Comparison of ENCODE assay signal across 9 cellular contexts in the genomic region with DNA sequence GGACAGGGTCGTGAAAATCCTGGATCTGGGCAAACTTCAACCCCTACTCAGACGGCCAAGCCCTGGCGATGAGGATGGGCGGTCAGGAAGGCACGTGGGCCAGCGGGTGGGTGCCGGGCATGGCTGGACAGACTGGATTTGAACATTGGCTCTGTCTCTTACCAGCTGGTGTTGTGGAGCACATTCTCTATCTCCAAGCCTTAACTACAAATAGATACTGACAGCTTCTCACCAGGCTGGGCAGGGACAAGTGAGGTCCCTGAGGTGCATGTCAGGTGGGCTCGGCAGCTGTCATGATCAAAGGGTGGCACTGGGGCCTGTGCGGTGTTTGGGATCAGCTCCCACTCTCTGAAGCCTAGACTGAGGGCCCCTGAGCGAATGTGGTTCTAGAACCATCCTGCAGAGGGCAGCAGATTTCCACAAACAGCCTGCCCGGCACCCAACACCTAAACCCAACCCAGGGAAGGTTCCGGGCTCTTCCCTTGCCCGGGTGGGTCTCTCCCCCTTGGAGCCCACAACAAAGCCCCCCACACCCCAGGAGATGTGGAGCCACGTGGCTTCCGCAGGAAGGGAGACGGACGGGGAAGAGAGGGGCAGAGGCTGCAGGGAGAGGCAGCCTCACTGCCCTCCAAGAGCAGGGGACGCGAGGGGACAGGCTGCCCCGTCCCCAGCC. TPM values are rescaled to one million over a fixed set of nuclear protein-coding genes. Genes with fewer than 3 reads are reported as not detected.
A peak's percentile ranks its signal among the peaks of the same experiment; 100 is the strongest.
DNase-seq lines count a peak whose midpoint lies in the region; ATAC-seq and TF ChIP-seq lines count a peak whose summit lies in the region.
"Had no signal": no experiment of that assay in that cellular context is flagged by ENCODE, and none has a peak within 500 bp of the region (broad histone marks: within the 10 kb centered on the region; RNA-seq: fewer than 3 reads in every experiment).

No MANE protein-coding gene starts in this region.

- intact Hi-C loops in transverse colon (cut with DNase I; ENCODE audit: low total_unique reads) = loop anchor here (2.0 to 10.0 kb wide), 4 partner anchors 294 to 1294 kb away; no protein-coding TSS in a partner anchor

- H3K4me1 Mint-ChIP-seq in osteocyte (ENCODE audit: unreplicated experiment) = peaks cover 23% of the 10 kb centered on the region

- no peaks in the 10 kb centered on the region for H3K9me3 ChIP-seq in gastroesophageal sphincter
- no peaks in the 10 kb centered on the region for H3K9me3 ChIP-seq in transverse colon

- H3K36me3 ChIP-seq in gastroesophageal sphincter (peaks cover 0 to 12% of the 10 kb centered on the region in 2 donors), transverse colon (peaks cover 0 to 4% (median 0%) of the 10 kb centered on the region in 4 donors)

- TF ChIP-seq CTCF in gastroesophageal sphincter (IDR thresholded peaks at IDR 0.05) = peak in 3 of 4 experiments; percentile 91 to 95 (median 92)
- TF ChIP-seq CTCF in osteocyte (IDR thresholded peaks at IDR 0.05) = peak; percentile 93
- peak; percentile 82 to 90 (median 86) for TF ChIP-seq CTCF in transverse colon (IDR thresholded peaks at IDR 0.05)

- peak overlapping the region; percentile 65 for H3K27ac Mint-ChIP-seq in osteocyte (ENCODE audit: unreplicated experiment)

- in situ Hi-C loops in transverse colon (cut with MboI; ENCODE audit: low pct_ligation_motif_present in 1 of 4, low pct_unique_long_range_greater_than_20kb in 1 of 4, low sequenced_read_pairs in 3 of 4) = loop anchor here in 3 of 4 donors (10.0 to 25.0 kb wide), 2 partner anchors 1082 to 1084 kb away; no protein-coding TSS in a partner anchor

- H3K4me3 ChIP-seq in gastroesophageal sphincter = peak overlapping the region in 1 of 2 donors; percentile 10
- H3K4me3 ChIP-seq in transverse colon = no peak overlapping the region

- ATAC-seq in GM21367 (IDR thresholded peaks at IDR 0.05; ENCODE audit: unreplicated experiment) = peak; percentile 82
- peak; percentile 55 for ATAC-seq in gastroesophageal sphincter

- H3K27me3 Mint-ChIP-seq in osteocyte (ENCODE audit: unreplicated experiment) = no peaks in the 10 kb centered on the region
- H3K27me3 Mint-ChIP-seq: stimulated activated naive CD8-positive, alpha-beta T cell treated with anti-CD3 and anti-CD28 coated beads, Interleukin-15, Interleukin-2, amounts not matched to agents 100 ng/mL and 50 ng/mL, for 24 hours had no signal

- H3K4me1 ChIP-seq in gastroesophageal sphincter (peaks cover 9 to 59% (median 38%) of the 10 kb centered on the region in 3 donors), transverse colon (peaks cover 26 to 48% (median 40%) of the 10 kb centered on the region in 4 donors)

- TF ChIP-seq EP300 in gastroesophageal sphincter (IDR thresholded peaks at IDR 0.05) = no peak
- no peak for TF ChIP-seq EP300 in transverse colon (IDR thresholded peaks at IDR 0.05; ENCODE audit: low read depth)

- no peak overlapping the region for H3K4me3 Mint-ChIP-seq in osteocyte (ENCODE audit: unreplicated experiment)
- H3K4me3 Mint-ChIP-seq: stimulated activated naive CD8-positive, alpha-beta T cell treated with anti-CD3 and anti-CD28 coated beads, Interleukin-15, Interleukin-2, amounts not matched to agents 100 ng/mL and 50 ng/mL, for 24 hours had no signal

- H3K36me3 Mint-ChIP-seq in osteocyte (ENCODE audit: unreplicated experiment) = peaks cover 18% of the 10 kb centered on the region

- 3 to 80% methylated on average over 1 to 5 of the region's 20 CpGs for WGBS in gastroesophageal sphincter (ENCODE audit: low coverage in 1 of 2), 2 donors
- 21% methylated on average over 20 of the region's 20 CpGs; no CpG with 5 or more reads in 1 of the 2 donors for WGBS in transverse colon (ENCODE audit: low coverage in 1 of 2), 2 donors

- no peaks in the 10 kb centered on the region for H3K9me3 Mint-ChIP-seq in osteocyte (ENCODE audit: unreplicated experiment)
- H3K9me3 Mint-ChIP-seq: stimulated activated naive CD8-positive, alpha-beta T cell treated with anti-CD3 and anti-CD28 coated beads, Interleukin-15, Interleukin-2, amounts not matched to agents 100 ng/mL and 50 ng/mL, for 24 hours had no signal

- H3K27ac ChIP-seq in gastroesophageal sphincter (peak overlapping the region; percentile 87 to 96 (median 90)), transverse colon (peak overlapping the region; percentile 76 to 86 (median 83))

- TF ChIP-seq POLR2A in gastroesophageal sphincter (IDR thresholded peaks at IDR 0.05) (no peak), transverse colon (IDR thresholded peaks at IDR 0.05) (no peak)

- DNase-seq in Daoy (ENCODE audit: low read depth) = peak; percentile 65
- peak; percentile 57 for DNase-seq in HK-2 (ENCODE audit: unreplicated experiment)
- DNase-seq in RPMI8226 = peak; percentile 68
- peak; percentile 21 to 51 (median 28) for DNase-seq in activated naive CD4-positive, alpha-beta T cell (lab: John Stamatoyannopoulos, UW)
- peak; percentile 88 for DNase-seq in osteocyte (ENCODE audit: extremely low spot score, unreplicated experiment)
- DNase-seq in transverse colon = peak; percentile 73

- H3K27me3 ChIP-seq in gastroesophageal sphincter (no peaks in the 10 kb centered on the region), transverse colon (no peaks in the 10 kb centered on the region)

RNA-seq across cellular contexts. Expression of a gene that starts 58.4 kb away (rescaled TPM):
- total RNA-seq in Daoy (2014; rRNA removed; shearing (Covaris generic)) = 0.42 TPM in 1 of 2 replicates, not detected in the other
- total RNA-seq in gastroesophageal sphincter (100 to 1,000 TPM in 2 of 4 donors, 10 to 100 TPM in 2; 99.0 to 307 (median 112) TPM), osteocyte (12.4 and 13.7 TPM in 2 replicates), transverse colon (10 to 100 TPM in 2 of 4 donors, 1 to 10 TPM in 2; 8.6 to 53.3 (median 20.6) TPM)

Comparison
In these comparisons a context has a peak if more than half of its experiments do, and no peak if none do; other contexts are left out.
1. DNase-seq: peak in every context shown above with its lines; median percentile 88 in osteocyte; 73 in transverse colon; 68 in RPMI8226; 65 in Daoy; 57 in HK-2; 28 in activated naive CD4-positive, alpha-beta T cell.